Comparison of ENCODE assay signal across 8 cellular contexts in the genomic region with DNA sequence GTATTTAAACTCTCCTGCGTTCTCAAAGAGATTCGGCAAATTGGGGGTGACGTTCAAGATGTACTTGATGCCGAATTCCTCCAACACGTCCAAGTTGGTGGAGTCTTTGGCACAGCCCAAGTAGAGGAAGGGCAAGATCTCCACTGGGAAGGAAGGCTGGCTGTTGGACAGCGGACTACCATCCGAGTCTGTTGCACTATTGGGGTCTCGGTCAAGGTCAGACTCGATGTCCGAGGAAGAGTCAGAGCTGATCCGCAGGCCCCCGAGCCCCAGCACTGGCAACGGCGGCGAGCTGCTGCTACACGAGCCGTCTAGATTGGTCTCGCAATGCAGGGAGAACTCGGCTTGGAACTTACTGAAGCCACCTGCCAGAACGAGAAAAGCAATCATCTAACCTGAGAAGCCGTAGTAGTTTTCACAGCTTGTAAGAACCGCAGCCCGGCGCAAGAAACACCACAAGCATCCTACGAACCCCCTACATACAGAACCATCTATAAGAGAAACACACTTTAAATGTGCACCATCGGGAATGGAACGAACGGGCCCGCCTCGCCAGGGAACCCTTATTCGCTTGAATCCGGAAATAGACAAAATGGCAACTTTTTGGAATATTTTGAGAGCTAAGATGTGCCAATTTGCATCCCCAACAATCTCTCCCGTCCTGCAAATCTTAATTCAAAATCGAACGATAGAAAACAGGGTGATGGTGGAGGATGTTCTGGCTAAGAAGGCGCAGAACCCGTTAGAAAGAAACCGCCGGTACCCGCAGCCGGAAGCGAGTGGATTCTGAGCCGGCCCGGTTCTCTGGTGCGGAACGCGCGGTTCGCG. TPM values are rescaled to one million over a fixed set of nuclear protein-coding genes. Genes with fewer than 3 reads are reported as not detected.
DNase-seq lines count a peak whose midpoint lies in the region; TF ChIP-seq lines count a peak whose summit lies in the region.

No MANE protein-coding gene starts in this region.

- H3K36me3 ChIP-seq in ectodermal cell (ENCODE audit: control insufficient read depth, insufficient read depth, low read length) (peaks cover 5% of the 10 kb centered on the region), uterus (no peaks in the 10 kb centered on the region)

- H3K27ac ChIP-seq in ectodermal cell (ENCODE audit: insufficient read depth, low read depth, low read length, poor library complexity, severe bottlenecking) (no peak overlapping the region), uterus (peak overlapping the region; percentile 93 to 96)

- TF ChIP-seq CTCF in uterus (IDR thresholded peaks at IDR 0.05): no peak

- intact Hi-C loops in uterus (cut with DNase I; ENCODE audit: low total_unique reads): loop anchor here (10.0 kb wide), 1 partner anchor 104 kb away; no protein-coding TSS in a partner anchor

- 1 to 2% methylated on average over 50 of the region's 50 CpGs for WGBS in ectodermal cell, 2 experiments

- no peak for TF ChIP-seq POLR2A in uterus (IDR thresholded peaks at IDR 0.05)

- H3K9me3 ChIP-seq in ectodermal cell (ENCODE audit: control insufficient read depth, low read length): no peaks in the 10 kb centered on the region
- no peaks in the 10 kb centered on the region for H3K9me3 ChIP-seq in uterus

- peak overlapping the region; percentile 60 for H3K4me3 ChIP-seq in ectodermal cell (ENCODE audit: insufficient read depth, low read depth, low read length)
- peak overlapping the region; percentile 44 to 79 for H3K4me3 ChIP-seq in uterus

- H3K4me1 ChIP-seq in ectodermal cell (ENCODE audit: control insufficient read depth, insufficient read depth, low read length) (peaks cover 59% of the 10 kb centered on the region), uterus (no peaks in the 10 kb centered on the region)

- H3K27me3 ChIP-seq in ectodermal cell (ENCODE audit: control insufficient read depth, insufficient read depth, low read length, poor library complexity, severe bottlenecking) (peaks cover 70% of the 10 kb centered on the region), uterus (no peaks in the 10 kb centered on the region)

- DNase-seq in DMS79 treated with DMSO at 0.1 percent for 48 hours (lab: John Stamatoyannopoulos, UW): peak; percentile 12
- DNase-seq in DMS79 (lab: John Stamatoyannopoulos, UW): no peak
- DNase-seq in SW480 (ENCODE audit: low spot score): peak; percentile 22
- peak; percentile 17 for DNase-seq in midbrain (lab: John Stamatoyannopoulos, UW)
- DNase-seq in uterus: no peak
- DNase-seq in NCI-H82 treated with DMSO at 0.1 percent for 48 hours (lab: John Stamatoyannopoulos, UW; ENCODE audit: unreplicated experiment): no peak
- no peak for DNase-seq in activated gamma-delta T cell (lab: John Stamatoyannopoulos, UW)

RNA-seq across cellular contexts. Expression of a gene that starts 1.4 kb away (rescaled TPM):
- polyA plus RNA-seq in ectodermal cell (2013, experiment 1 of 4): 19.8 TPM
- polyA plus RNA-seq in ectodermal cell (2013, experiment 2 of 4): 12.0 TPM
- 19.8 TPM for polyA plus RNA-seq in ectodermal cell (2013, experiment 3 of 4)
- 11.8 TPM for polyA plus RNA-seq in ectodermal cell (2013, experiment 4 of 4)
- 100 to 1,000 TPM in 1 of 4 donors, 10 to 100 TPM in 3; 28.7 to 103 (median 77.6) TPM for total RNA-seq in uterus

Comparison
In these comparisons a context has a peak if more than half of its experiments do, and no peak if none do; other contexts are left out.
1. DNase-seq: peak in DMS79 treated with DMSO at 0.1 percent for 48 hours (single experiment), SW480 (single experiment) and midbrain (single experiment); none in DMS79 (single experiment), uterus (0 of 2), NCI-H82 treated with DMSO at 0.1 percent for 48 hours (single experiment) and activated gamma-delta T cell (single experiment).